16 cellular contexts compared by ENCODE assay signal in genomic region chr4:1615786-1616573, GRCh38.
DNase-seq lines count a peak whose midpoint lies in the region; ATAC-seq, FAIRE-seq and TF ChIP-seq lines count a peak whose summit lies in the region.
"Had no signal": no experiment of that assay in that cellular context is flagged by ENCODE, and none has a peak within 500 bp of the region (broad histone marks: within the 10 kb centered on the region; RNA-seq: fewer than 3 reads in every experiment).

No MANE protein-coding gene starts in this region.

- H3K27ac ChIP-seq in BLaER1 treated with 17β-estradiol and CSF1 and Interleukin-3, amounts not matched to agents 10 nM and 100 nM, result peak overlapping the region in 3 of 11 experiments; percentile 7 to 28 (median 18); a peak in 1 of 22 replicates
- no peak overlapping the region for H3K27ac ChIP-seq in CD8-positive, alpha-beta memory T cell (ENCODE audit: low read depth, low read length)
- H3K27ac ChIP-seq in lower lobe of right lung, result peak overlapping the region; percentile 43
- H3K27ac ChIP-seq: foreskin keratinocyte, parathyroid adenoma, sigmoid colon, testis had no signal

- peaks cover 32 to 45% (median 42%) of the 10 kb centered on the region in 3 donors for H3K4me1 Mint-ChIP-seq in CD8-positive, alpha-beta memory T cell
- H3K4me1 Mint-ChIP-seq in central memory CD8-positive, alpha-beta T cell, result peaks cover 7% of the 10 kb centered on the region

- H4K20me1 ChIP-seq in BLaER1 treated with 17β-estradiol and CSF1 and Interleukin-3, amounts not matched to agents 10 nM and 100 nM, result peaks cover 0 to 21% (median 0%) of the 10 kb centered on the region in 11 experiments; a peak in 4 of 22 replicates

- H3K4me1 ChIP-seq in BLaER1 treated with 17β-estradiol and CSF1 and Interleukin-3, amounts not matched to agents 10 nM and 100 nM, result peaks cover 0 to 49% (median 30%) of the 10 kb centered on the region in 10 experiments; a peak in 18 of 20 replicates
- H3K4me1 ChIP-seq in CD8-positive, alpha-beta memory T cell (ENCODE audit: insufficient read depth, low read length), result peaks cover 26% of the 10 kb centered on the region
- peaks cover 4% of the 10 kb centered on the region for H3K4me1 ChIP-seq in lower lobe of right lung
- H3K4me1 ChIP-seq: foreskin keratinocyte, HAP-1, parathyroid adenoma, sigmoid colon, testis had no signal

- POLR2A ChIA-PET in CD8-positive, alpha-beta memory T cell (lab: Charles Lee), result no interaction called here

- peak in 1 of 5 donors; percentile 39 for DNase-seq in CD8-positive, alpha-beta memory T cell
- DNase-seq in central memory CD8-positive, alpha-beta T cell (ENCODE audit: low spot score in 2 of 2), result no peak
- DNase-seq in lower lobe of right lung (peak; percentile 82), HCEC 1CT (no peak), cerebellar nuclear complex (lab: John Stamatoyannopoulos, UW) (no peak), HTR-8/SVneo (ENCODE audit: insufficient read length, low spot score) (no peak), ureter (ENCODE audit: low spot score) (no peak)
- DNase-seq: NCI-H524, sigmoid colon, testis had no signal

- H3K36me3 ChIP-seq in BLaER1 treated with 17β-estradiol and CSF1 and Interleukin-3, amounts not matched to agents 10 nM and 100 nM, result peaks cover 0 to 13% (median 5%) of the 10 kb centered on the region in 11 experiments; a peak in 7 of 22 replicates
- H3K36me3 ChIP-seq in CD8-positive, alpha-beta memory T cell (ENCODE audit: insufficient read depth, low read length), result no peaks in the 10 kb centered on the region
- H3K36me3 ChIP-seq in lower lobe of right lung, result no peaks in the 10 kb centered on the region
- H3K36me3 ChIP-seq: HAP-1, sigmoid colon had no signal

- H3K9ac ChIP-seq in BLaER1 treated with 17β-estradiol and CSF1 and Interleukin-3, amounts not matched to agents 10 nM and 100 nM, result peak overlapping the region in 1 of 11 experiments; percentile 50; a peak in 2 of 22 replicates
- H3K9ac ChIP-seq: parathyroid adenoma had no signal

- CTCF ChIA-PET in CD8-positive, alpha-beta memory T cell (lab: Charles Lee), result interaction anchor here (2.2 kb wide), 1 partner anchor 11 kb away, joined by 10 read pairs; no protein-coding TSS in a partner anchor

- H3K27ac Mint-ChIP-seq in CD8-positive, alpha-beta memory T cell, result peak overlapping the region in 6 of 8 donors; percentile 31 to 78 (median 51)
- H3K27ac Mint-ChIP-seq in central memory CD8-positive, alpha-beta T cell (ENCODE audit: low read depth), result peak overlapping the region; percentile 60
- H3K27ac Mint-ChIP-seq: natural killer cell treated with Interleukin-12 subunit alpha and Interleukin-12 subunit beta and Interleukin-15 and Interleukin-18, amount 100 ng/mL, for 72 hours had no signal

- H3K4me3 Mint-ChIP-seq in CD8-positive, alpha-beta memory T cell, result peak overlapping the region in 5 of 7 donors; percentile 6 to 62 (median 36)
- H3K4me3 Mint-ChIP-seq in central memory CD8-positive, alpha-beta T cell, result no peak overlapping the region
- H3K4me3 Mint-ChIP-seq: natural killer cell treated with Interleukin-12 subunit alpha and Interleukin-12 subunit beta and Interleukin-15 and Interleukin-18, amount 100 ng/mL, for 72 hours had no signal

- no peaks in the 10 kb centered on the region for H3K27me3 ChIP-seq in BLaER1 treated with 17β-estradiol and CSF1 and Interleukin-3, amounts not matched to agents 10 nM and 100 nM
- no peaks in the 10 kb centered on the region for H3K27me3 ChIP-seq in CD8-positive, alpha-beta memory T cell (ENCODE audit: insufficient read depth, low read length, poor library complexity, severe bottlenecking)
- no peaks in the 10 kb centered on the region for H3K27me3 ChIP-seq in lower lobe of right lung (ENCODE audit: low read depth)
- H3K27me3 ChIP-seq: foreskin keratinocyte, sigmoid colon, testis had no signal

- peaks cover 10 to 22% (median 16%) of the 10 kb centered on the region in 11 experiments for H3K9me3 ChIP-seq in BLaER1 treated with 17β-estradiol and CSF1 and Interleukin-3, amounts not matched to agents 10 nM and 100 nM (replicated peaks in 1 of 11)
- H3K9me3 ChIP-seq in CD8-positive, alpha-beta memory T cell (ENCODE audit: low read length), result no peaks in the 10 kb centered on the region
- no peaks in the 10 kb centered on the region for H3K9me3 ChIP-seq in lower lobe of right lung
- H3K9me3 ChIP-seq: HAP-1, testis had no signal

- H3K27me3 Mint-ChIP-seq in CD8-positive, alpha-beta memory T cell, result peaks cover 0 to 2% of the 10 kb centered on the region in 2 donors
- no peaks in the 10 kb centered on the region for H3K27me3 Mint-ChIP-seq in central memory CD8-positive, alpha-beta T cell
- H3K27me3 Mint-ChIP-seq: natural killer cell treated with Interleukin-12 subunit alpha and Interleukin-12 subunit beta and Interleukin-15 and Interleukin-18, amount 100 ng/mL, for 72 hours had no signal

- H3K4me3 ChIP-seq in BLaER1 treated with 17β-estradiol and CSF1 and Interleukin-3, amounts not matched to agents 10 nM and 100 nM, result no peak overlapping the region
- no peak overlapping the region for H3K4me3 ChIP-seq in CD8-positive, alpha-beta memory T cell (ENCODE audit: low read length)
- no peak overlapping the region for H3K4me3 ChIP-seq in lower lobe of right lung
- H3K4me3 ChIP-seq: HAP-1, sigmoid colon, testis had no signal

- H3K9me3 Mint-ChIP-seq in CD8-positive, alpha-beta memory T cell, result peaks cover 0 to 5% (median 2%) of the 10 kb centered on the region in 5 donors
- peaks cover 14% of the 10 kb centered on the region for H3K9me3 Mint-ChIP-seq in central memory CD8-positive, alpha-beta T cell
- H3K9me3 Mint-ChIP-seq: natural killer cell treated with Interleukin-12 subunit alpha and Interleukin-12 subunit beta and Interleukin-15 and Interleukin-18, amount 100 ng/mL, for 72 hours had no signal

- ATAC-seq in central memory CD8-positive, alpha-beta T cell (replicated peaks; ENCODE audit: extremely low read depth, poor library complexity, severe bottlenecking), result no peak
- ATAC-seq in lower lobe of right lung, result peak; percentile 81 to 83
- ATAC-seq: natural killer cell treated with Interleukin-12 subunit alpha and Interleukin-12 subunit beta and Interleukin-15 and Interleukin-18, amount 100 ng/mL, for 72 hours; SK-N-SH treated with all-trans-retinoic acid at 6 μM for 48 hours had no signal

- H3K4me2 ChIP-seq in BLaER1 treated with 17β-estradiol and CSF1 and Interleukin-3, amounts not matched to agents 10 nM and 100 nM, result peak overlapping the region in 10 of 11 experiments; percentile 19 to 86 (median 70); a peak in 20 of 22 replicates

- no peak for TF ChIP-seq CTCF in lower lobe of right lung (IDR thresholded peaks at IDR 0.05)

- no peak for FAIRE-seq in HTR-8/SVneo (lab: Jason Lieb, UNC)

- peaks cover 0 to 7% (median 2%) of the 10 kb centered on the region in 3 donors for H3K36me3 Mint-ChIP-seq in CD8-positive, alpha-beta memory T cell
- H3K36me3 Mint-ChIP-seq in central memory CD8-positive, alpha-beta T cell (ENCODE audit: insufficient read depth), result no peaks in the 10 kb centered on the region
- H3K36me3 Mint-ChIP-seq: natural killer cell treated with Interleukin-12 subunit alpha and Interleukin-12 subunit beta and Interleukin-15 and Interleukin-18, amount 100 ng/mL, for 72 hours had no signal

- intact Hi-C loops in lower lobe of right lung (cut with DNase I), result no loop called here
